ENCODE assay signal across 8 cellular contexts in genomic region chr1:84303154-84303830, GRCh38.
A peak's percentile ranks its signal among the peaks of the same experiment; 100 is the strongest.
DNase-seq lines count a peak whose midpoint lies in the region; ATAC-seq and TF ChIP-seq lines count a peak whose summit lies in the region.

No MANE protein-coding gene starts in this region.

- no peaks in the 10 kb centered on the region for H3K27me3 ChIP-seq in DOHH2 (ENCODE audit: control insufficient read depth, low read length)
- H3K27me3 ChIP-seq in MM.1S (replicated peaks; ENCODE audit: insufficient read depth, low read length): no peaks in the 10 kb centered on the region

- H3K9ac ChIP-seq in MM.1S (ENCODE audit: low read length): no peak overlapping the region

- TF ChIP-seq CTCF in DOHH2 (IDR thresholded peaks at IDR 0.05; ENCODE audit: low read depth, low read length, poor library complexity, severe bottlenecking) (no peak), MM.1S (IDR thresholded peaks at IDR 0.05; ENCODE audit: low read length) (no peak), cardiac fibroblast (IDR thresholded peaks at IDR 0.05; ENCODE audit: low read depth, low read length) (no peak), nephron progenitor cell (IDR thresholded peaks at IDR 0.05) (no peak)

- H3K27ac ChIP-seq in DOHH2 (ENCODE audit: low read depth, low read length) (peak overlapping the region; percentile 81), MM.1S (ENCODE audit: low read length) (no peak overlapping the region)

- H3K79me2 ChIP-seq in DOHH2 (ENCODE audit: control insufficient read depth, low read length) (peaks cover 18% of the 10 kb centered on the region), MM.1S (ENCODE audit: low read length) (no peaks in the 10 kb centered on the region)

- no peaks in the 10 kb centered on the region for H3K9me2 ChIP-seq in DOHH2 (replicated peaks; ENCODE audit: control insufficient read depth, low read length)
- no peaks in the 10 kb centered on the region for H3K9me2 ChIP-seq in MM.1S (replicated peaks; ENCODE audit: insufficient read depth, low read length)

- peak overlapping the region; percentile 78 for H3K4me3 Mint-ChIP-seq in nephron progenitor cell

- peak overlapping the region; percentile 23; the same call in 1 of the 2 replicates for H2AFZ ChIP-seq in MM.1S (ENCODE audit: low read length)

- peaks cover 13% of the 10 kb centered on the region for H3K36me3 Mint-ChIP-seq in nephron progenitor cell (ENCODE audit: low read depth)

- H4K20me1 ChIP-seq in DOHH2 (ENCODE audit: control insufficient read depth, insufficient read depth, low read depth, low read length): no peaks in the 10 kb centered on the region
- no peaks in the 10 kb centered on the region for H4K20me1 ChIP-seq in MM.1S (ENCODE audit: insufficient read depth, low read length)

- H3K36me3 ChIP-seq in DOHH2 (ENCODE audit: control insufficient read depth, low read length) (peaks cover 3% of the 10 kb centered on the region; the same call in 1 of the 2 replicates), MM.1S (replicated peaks; ENCODE audit: insufficient read depth, low read length) (no peaks in the 10 kb centered on the region)

- no peak for DNase-seq in MM.1S
- peak in 1 of 2 donors; percentile 3 for DNase-seq in cardiac fibroblast (ENCODE audit: low read depth in 2 of 2)
- no peak for DNase-seq in nephron progenitor cell
- no peak for DNase-seq in activated naive CD4-positive, alpha-beta T cell treated with Interleukin-2 at 50 U/mL for 16 hours

- peak overlapping the region; percentile 95 for H3K4me3 ChIP-seq in DOHH2 (ENCODE audit: low read length)
- peak overlapping the region; percentile 11; the same call in 1 of the 2 replicates for H3K4me3 ChIP-seq in MM.1S (ENCODE audit: low read length)
- H3K4me3 ChIP-seq in cardiac fibroblast (replicated peaks in 1 of 2; ENCODE audit: low read depth in 2 of 2, low read length in 2 of 2): peak overlapping the region; percentile 12 to 19

- peaks cover 57% of the 10 kb centered on the region for H3K4me1 ChIP-seq in DOHH2 (ENCODE audit: control insufficient read depth, low read length)
- H3K4me1 ChIP-seq in MM.1S (ENCODE audit: low read length): no peaks in the 10 kb centered on the region

- peaks cover 59% of the 10 kb centered on the region for H3K4me1 Mint-ChIP-seq in nephron progenitor cell

- no peak for ATAC-seq in GM18867 (IDR thresholded peaks at IDR 0.05; ENCODE audit: unreplicated experiment)
- ATAC-seq in GM19455 (IDR thresholded peaks at IDR 0.05; ENCODE audit: unreplicated experiment): no peak
- no peak for ATAC-seq in HG03469 (IDR thresholded peaks at IDR 0.05; ENCODE audit: unreplicated experiment)

- H3K4me2 ChIP-seq in DOHH2 (ENCODE audit: low read length) (peak overlapping the region; percentile 78), MM.1S (ENCODE audit: low read depth, low read length) (peak overlapping the region; percentile 52)

- H3K27ac Mint-ChIP-seq in nephron progenitor cell: peak overlapping the region; percentile 97

- H3K27me3 Mint-ChIP-seq in nephron progenitor cell (ENCODE audit: low read depth, poor library complexity): peaks cover 3% of the 10 kb centered on the region

- H3K9me3 Mint-ChIP-seq in nephron progenitor cell: peaks cover 14% of the 10 kb centered on the region

- no peaks in the 10 kb centered on the region for H3K9me3 ChIP-seq in DOHH2 (ENCODE audit: control insufficient read depth, insufficient read depth, low read length)
- no peaks in the 10 kb centered on the region for H3K9me3 ChIP-seq in MM.1S (replicated peaks; ENCODE audit: insufficient read depth, low read length)

- H3F3A ChIP-seq in DOHH2 (ENCODE audit: control insufficient read depth, insufficient read depth) (peaks cover 17% of the 10 kb centered on the region; the same call in 1 of the 2 replicates), MM.1S (ENCODE audit: insufficient read depth, low read length) (no peaks in the 10 kb centered on the region)

Comparison
In these comparisons a context has a peak if more than half of its experiments do, and no peak if none do; other contexts are left out.
1. H3K4me3 ChIP-seq: peak in every context shown above with its lines; median percentile 95 in DOHH2; 16 in cardiac fibroblast; 11 in MM.1S.